19 cellular contexts compared by ENCODE assay signal in genomic region chr9:95877984-95878383, GRCh38. TPM values are rescaled to one million over a fixed set of nuclear protein-coding genes. Genes with fewer than 3 reads are reported as not detected.
DNase-seq lines count a peak whose midpoint lies in the region; ATAC-seq, FAIRE-seq and TF ChIP-seq lines count a peak whose summit lies in the region.
"Had no signal": no experiment of that assay in that cellular context is flagged by ENCODE, and none has a peak within 500 bp of the region (broad histone marks: within the 10 kb centered on the region; RNA-seq: fewer than 3 reads in every experiment).

No MANE protein-coding gene starts in this region.

- TF ChIP-seq RAD21 in HepG2 (CRISPR knock-in tag; IDR thresholded peaks at IDR 0.05): no peak

- H3K36me3 ChIP-seq in HepG2 (replicated peaks in 1 of 2; ENCODE audit: control insufficient read depth in 1 of 2, insufficient read depth in 2 of 2, low read length in 2 of 2): peaks cover 4 to 17% of the 10 kb centered on the region in 2 experiments
- H3K36me3 ChIP-seq in right lobe of liver: no peaks in the 10 kb centered on the region
- H3K36me3 ChIP-seq in gastrocnemius medialis: peaks cover 0 to 12% of the 10 kb centered on the region in 2 donors

- POLR2A ChIA-PET in HepG2 (lab: Yijun Ruan, JAX): no interaction called here
- POLR2A ChIA-PET in WTC11 (lab: Charles Lee): no interaction called here

- no peak for TF ChIP-seq EP300 in HepG2 (IDR thresholded peaks at IDR 0.05; ENCODE audit: low read depth in 2 of 2, low read length in 2 of 2)
- TF ChIP-seq EP300 in HepG2 (CRISPR knock-in tag; IDR thresholded peaks at IDR 0.05; ENCODE audit: borderline replicate concordance): no peak

- in situ Hi-C loops in HepG2 (cut with HindIII; ENCODE audit: extremely low pct_ligation_motif_present, low pct_unique_long_range_greater_than_20kb): no loop called here
- in situ Hi-C loops in gastrocnemius medialis (cut with MboI; ENCODE audit: low sequenced_read_pairs in 4 of 4): loop anchor here in 2 of 4 donors (10.0 to 25.0 kb wide), 3 partner anchors 334 to 373 kb away; partner anchors contain the start of gene PTCH1 (in 1 of the 2)

- no peak overlapping the region for H3K9ac ChIP-seq in HepG2 (ENCODE audit: insufficient read depth, low read depth, low read length)

- peaks cover 56% of the 10 kb centered on the region for H3K79me2 ChIP-seq in HepG2 (ENCODE audit: insufficient read depth, low read length)

- FAIRE-seq in HepG2 (lab: Jason Lieb, UNC): no peak
- FAIRE-seq: G401.6 had no signal

- BruUV-seq in HepG2 (replicated peaks; lab: Mats Ljungman, UMichigan): no TSS peak

- H3K27ac Mint-ChIP-seq in WTC11 (peak overlapping the region; percentile 77; the same call in 1 of the 2 replicates), immature natural killer cell (peak overlapping the region in 4 of 6 donors; percentile 37 to 71 (median 59))
- H3K27ac Mint-ChIP-seq in activated T-cell treated with anti-CD3 and anti-CD28 coated beads, Interleukin-2, amount 50 U/mL, for 24 hours: no peak overlapping the region

- H3K4me1 ChIP-seq in HepG2 (ENCODE audit: insufficient read depth, low read length) (peaks cover 21% of the 10 kb centered on the region), right lobe of liver (peaks cover 0 to 10% (median 5%) of the 10 kb centered on the region in 4 donors), gastrocnemius medialis (peaks cover 11 to 19% of the 10 kb centered on the region in 2 donors)

- peaks cover 17% of the 10 kb centered on the region for H3K4me1 Mint-ChIP-seq in WTC11
- H3K4me1 Mint-ChIP-seq in immature natural killer cell: peaks cover 25 to 28% of the 10 kb centered on the region in 2 donors
- H3K4me1 Mint-ChIP-seq in activated T-cell treated with anti-CD3 and anti-CD28 coated beads, Interleukin-2, amount 50 U/mL, for 24 hours (ENCODE audit: low read depth): peaks cover 53% of the 10 kb centered on the region

- peak overlapping the region; percentile 24; the same call in 1 of the 2 replicates for H3K4me3 Mint-ChIP-seq in WTC11
- peak overlapping the region in 4 of 5 donors; percentile 18 to 38 (median 25) for H3K4me3 Mint-ChIP-seq in immature natural killer cell
- no peak overlapping the region for H3K4me3 Mint-ChIP-seq in activated T-cell treated with anti-CD3 and anti-CD28 coated beads, Interleukin-2, amount 50 U/mL, for 24 hours

- CTCF ChIA-PET in HepG2 (lab: Yijun Ruan, JAX; ENCODE audit: low intra/inter-chr PET ratio, low total read pairs) (no interaction called here), WTC11 (lab: Charles Lee) (no interaction called here)

- H3K27me3 ChIP-seq in HepG2 (ENCODE audit: control insufficient read depth in 1 of 2, insufficient read depth in 2 of 2, low read length in 2 of 2): no peaks in the 10 kb centered on the region; a peak in 1 of 5 replicates
- no peaks in the 10 kb centered on the region for H3K27me3 ChIP-seq in right lobe of liver
- no peaks in the 10 kb centered on the region for H3K27me3 ChIP-seq in gastrocnemius medialis

- no peak overlapping the region; a peak in 1 of 6 replicates for H3K4me3 ChIP-seq in HepG2 (replicated peaks in 1 of 3; ENCODE audit: insufficient read depth in 1 of 3, low read depth in 2 of 3, low read length in 3 of 3)
- H3K4me3 ChIP-seq in right lobe of liver: no peak overlapping the region
- no peak overlapping the region for H3K4me3 ChIP-seq in gastrocnemius medialis
- H3K4me3 ChIP-seq: SK-N-MC had no signal

- no peak overlapping the region for H2AFZ ChIP-seq in HepG2 (ENCODE audit: low read length)

- H3K27me3 Mint-ChIP-seq in WTC11 (ENCODE audit: low read depth): no peaks in the 10 kb centered on the region
- H3K27me3 Mint-ChIP-seq in immature natural killer cell (ENCODE audit: low read depth in 3 of 3): peaks cover 9 to 21% (median 20%) of the 10 kb centered on the region in 3 donors
- no peaks in the 10 kb centered on the region for H3K27me3 Mint-ChIP-seq in activated T-cell treated with anti-CD3 and anti-CD28 coated beads, Interleukin-2, amount 50 U/mL, for 24 hours

- ATAC-seq in HepG2 (no peak), right lobe of liver (no peak), WTC11 (no peak), gastrocnemius medialis (no peak)

- no peak for TF ChIP-seq POLR2A in HepG2 (IDR thresholded peaks at IDR 0.05; ENCODE audit: insufficient read depth in 1 of 2, low read depth in 2 of 2, low read length in 2 of 2)
- no peak for TF ChIP-seq POLR2A in right lobe of liver (IDR thresholded peaks at IDR 0.05)
- no peak for TF ChIP-seq POLR2A in gastrocnemius medialis (IDR thresholded peaks at IDR 0.05)

- no peaks in the 10 kb centered on the region for H3K9me3 ChIP-seq in HepG2 (ENCODE audit: low read length)
- no peaks in the 10 kb centered on the region for H3K9me3 ChIP-seq in right lobe of liver
- H3K9me3 ChIP-seq in gastrocnemius medialis: no peaks in the 10 kb centered on the region

- peaks cover 12% of the 10 kb centered on the region for H3K36me3 Mint-ChIP-seq in WTC11
- peaks cover 3 to 15% (median 3%) of the 10 kb centered on the region in 3 donors for H3K36me3 Mint-ChIP-seq in immature natural killer cell
- H3K36me3 Mint-ChIP-seq in activated T-cell treated with anti-CD3 and anti-CD28 coated beads, Interleukin-2, amount 50 U/mL, for 24 hours (ENCODE audit: low read depth): peaks cover 32% of the 10 kb centered on the region

- H3K27ac ChIP-seq in HepG2 (ENCODE audit: extremely low read length, insufficient read depth, low read length) (no peak overlapping the region), right lobe of liver (no peak overlapping the region), gastrocnemius medialis (no peak overlapping the region)
- H3K27ac ChIP-seq: C4-2B, SK-N-MC had no signal

- H3K9me3 Mint-ChIP-seq in WTC11 (peaks cover 6% of the 10 kb centered on the region; the same call in 1 of the 2 replicates), immature natural killer cell (no peaks in the 10 kb centered on the region)
- H3K9me3 Mint-ChIP-seq in activated T-cell treated with anti-CD3 and anti-CD28 coated beads, Interleukin-2, amount 50 U/mL, for 24 hours: no peaks in the 10 kb centered on the region

- no peaks in the 10 kb centered on the region; the same call in 1 of the 2 replicates for H4K20me1 ChIP-seq in HepG2 (ENCODE audit: insufficient read depth, low read length)

- WGBS in HepG2 (ENCODE audit: low lambda C conversion rate): 94% methylated on average over 1 of the region's 1 CpG
- WGBS in right lobe of liver (ENCODE audit: insufficient coverage, low coverage, low lambda C conversion rate, missing lambda C conversion rate): 100% methylated on average over 1 of the region's 1 CpG

- H3K4me2 ChIP-seq in HepG2 (ENCODE audit: low read depth, low read length): no peak overlapping the region

- no peak for TF ChIP-seq CTCF in HepG2 (CRISPR knock-in tag; IDR thresholded peaks at IDR 0.05)
- no peak for TF ChIP-seq CTCF in right lobe of liver (IDR thresholded peaks at IDR 0.05)
- TF ChIP-seq CTCF in WTC11 (IDR thresholded peaks at IDR 0.05): no peak
- no peak for TF ChIP-seq CTCF in gastrocnemius medialis (IDR thresholded peaks at IDR 0.05 in 4 of 5, conservative IDR thresholded peaks at IDR 0.05 in 1 of 5)

- intact Hi-C loops in HepG2 (cut with micrococcal nuclease; ENCODE audit: unreplicated experiment): loop anchor here (2.0 to 10.0 kb wide), 4 partner anchors 106 to 369 kb away; no protein-coding TSS in a partner anchor
- intact Hi-C loops in right lobe of liver (cut with DNase I): no loop called here
- intact Hi-C loops in gastrocnemius medialis (cut with DNase I; ENCODE audit: low total_unique reads): loop anchor here (5.0 to 10.0 kb wide), 2 partner anchors 453 to 561 kb away; partner anchors contain the start of gene FANCC

- DNase-seq in HepG2 (ENCODE audit: low spot score) (no peak), right lobe of liver (no peak), WTC11 (ENCODE audit: low spot score) (no peak), immature natural killer cell (no peak), HT-29 (ENCODE audit: low spot score) (no peak), gastrocnemius medialis (no peak)
- no peak for DNase-seq in activated T-cell treated with anti-CD3 and anti-CD28 coated beads, Interleukin-2, amount 50 U/mL, for 24 hours
- DNase-seq: COR-L47, DMS 273 treated with DMSO at 0.1 percent for 48 hours, HCEC 1CT, MM.1S, NCI-H1092 treated with DMSO at 0.1 percent for 48 hours, NCI-H146, NCI-H2081, NCI-H2171 treated with DMSO at 0.1 percent for 48 hours, SHP77 had no signal

TF ChIP-seq in HepG2, 621 proteins besides CTCF, POLR2A, EP300 and RAD21 (continues in another document):
- no peak for TF ChIP-seq RBM39 (IDR thresholded peaks at IDR 0.05; ENCODE audit: low read depth, low read length, poor library complexity, severe bottlenecking)

RNA-seq across cellular contexts. Expression of gene ERCC6L2, which starts 2.5 kb away (rescaled TPM):
- total RNA-seq in HepG2 (2016; rRNA removed; fragmentation: Illumina TruSeq; extraction: Trizol) (45.9 and 63.0 TPM in 2 replicates), right lobe of liver (10 to 100 TPM; 11.5 to 21.1 (median 17.2) TPM), WTC11 (2021) (41.8 to 43.0 TPM (median 42.9 TPM) in 3 replicates), gastrocnemius medialis (10 to 100 TPM; 24.2 to 46.2 (median 35.9) TPM)
- 13.0 and 15.0 TPM in 2 replicates for total RNA-seq in HepG2 (2016; cell fraction: cytosol; rRNA removed; fragmentation: Illumina TruSeq; extraction: Trizol; ENCODE audit: low read depth)
- 41.3 and 61.0 TPM in 2 replicates for total RNA-seq in HepG2 (2016; cell fraction: insoluble cytoplasmic fraction; rRNA removed; fragmentation: Illumina TruSeq; extraction: Trizol)
- total RNA-seq in HepG2 (2016; cell fraction: membrane; rRNA removed; fragmentation: Illumina TruSeq; extraction: Trizol): 22.7 and 23.0 TPM in 2 replicates
- 60.4 and 64.9 TPM in 2 replicates for total RNA-seq in HepG2 (2016; cell fraction: nucleus; rRNA removed; fragmentation: Illumina TruSeq; extraction: Trizol)
- polyA plus RNA-seq in HepG2 (2011; rRNA removed) (10.8 and 13.4 TPM in 2 replicates), immature natural killer cell (10 to 100 TPM; 18.0 to 40.5 (median 18.3) TPM)
- polyA plus RNA-seq in HepG2 (2011; cell fraction: cytosol; rRNA removed): 5.7 and 9.4 TPM in 2 replicates
- 14.0 and 14.2 TPM in 2 replicates for polyA plus RNA-seq in HepG2 (2011; cell fraction: nucleus; rRNA removed)
- 10.8 and 17.3 TPM in 2 replicates for polyA plus RNA-seq in HepG2 (2012)
- 0.62 and 0.73 TPM in 2 replicates for polyA plus RNA-seq in HepG2 (2016; cell fraction: cytosol; fragmentation: Illumina TruSeq; extraction: Trizol; ENCODE audit: low read depth)
- polyA plus RNA-seq in HepG2 (2016; cell fraction: insoluble cytoplasmic fraction; fragmentation: Illumina TruSeq; extraction: Trizol; ENCODE audit: low read depth): 19.5 and 20.2 TPM in 2 replicates
- polyA plus RNA-seq in HepG2 (2016; cell fraction: membrane; fragmentation: Illumina TruSeq; extraction: Trizol; ENCODE audit: low read depth): 1.6 and 2.1 TPM in 2 replicates
- 20.7 and 22.6 TPM in 2 replicates for polyA plus RNA-seq in HepG2 (2016; cell fraction: nucleus; fragmentation: Illumina TruSeq; extraction: Trizol; ENCODE audit: insufficient read depth, low read depth)
- 20.6 and 21.7 TPM in 2 replicates for polyA minus RNA-seq in HepG2 (2011; rRNA and poly(A)+ RNA removed; ENCODE audit: low replicate concordance)
- polyA minus RNA-seq in HepG2 (2011; cell fraction: cytosol; rRNA and poly(A)+ RNA removed): 31.4 and 41.6 TPM in 2 replicates
- 191 and 213 TPM in 2 replicates for polyA minus RNA-seq in HepG2 (2011; cell fraction: nucleus; rRNA and poly(A)+ RNA removed)
- 27.2 and 30.0 TPM in 2 replicates for total RNA-seq in HT-29 (2014; rRNA removed; shearing (Covaris generic))

Comparison
In these comparisons a context has a peak if more than half of its experiments do, and no peak if none do; other contexts are left out.
1. intact Hi-C loops: an anchor here in HepG2 (2.0 to 10.0 kb wide) and gastrocnemius medialis (5.0 to 10.0 kb wide); none called in right lobe of liver.